In the genomic region with DNA sequence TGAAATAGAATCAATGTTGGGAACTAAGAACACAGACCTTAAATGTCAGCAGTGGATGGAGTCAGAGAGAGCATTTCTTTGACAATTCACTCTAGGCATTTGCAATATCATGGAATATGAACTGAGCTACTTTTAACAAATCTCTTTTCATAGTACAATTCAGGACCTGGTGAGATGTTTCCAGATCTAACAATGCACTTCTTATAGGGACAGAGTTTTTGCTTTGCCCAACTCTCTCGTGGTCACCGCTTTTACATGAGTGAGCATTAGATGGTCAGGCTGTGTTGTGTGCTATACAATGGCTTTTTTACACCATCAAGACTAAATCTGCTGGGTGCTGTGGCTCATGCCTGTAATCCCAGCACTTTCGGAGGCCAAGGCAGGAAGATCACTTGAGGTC, we compare ENCODE assay signal across 37 cellular contexts.
"Had no signal": no experiment of that assay in that cellular context is flagged by ENCODE, and none has a peak within 500 bp of the region (broad histone marks: within the 10 kb centered on the region; RNA-seq: fewer than 3 reads in every experiment).

No MANE protein-coding gene starts in this region.

- H3K27ac ChIP-seq: adrenal gland, ascending aorta, body of pancreas, brain microvascular endothelial cell, breast epithelium, cardiac muscle cell had no signal

- H3K27ac Mint-ChIP-seq: activated naive CD4-positive, alpha-beta T cell treated with anti-CD3 and anti-CD28 coated beads for 36 hours; activated naive CD4-positive, alpha-beta T cell treated with anti-CD3 and anti-CD28 coated beads, Interleukin-2, amount 10 ng/mL, durations not matched to agents 7 days and 5 days; activated naive CD4-positive, alpha-beta T cell treated with anti-CD3 and anti-CD28 coated beads, Interleukin-2, amount 50 U/mL, for 24 hours; activated naive CD4-positive, alpha-beta T cell treated with anti-CD3 and anti-CD28 coated beads, Interleukin-2, amount 50 U/mL, for 72 hours; activated naive CD8-positive, alpha-beta T cell; activated naive CD8-positive, alpha-beta T cell treated with anti-CD3 and anti-CD28 coated beads for 36 hours; activated naive CD8-positive, alpha-beta T cell treated with anti-CD3 and anti-CD28 coated beads, Interleukin-2, amount 10 ng/mL, durations not matched to agents 7 days and 5 days; activated naive CD8-positive, alpha-beta T cell treated with anti-CD3 and anti-CD28 coated beads, Interleukin-2, amount 50 U/mL, for 24 hours; activated T-cell treated with anti-CD3 and anti-CD28 coated beads, Interleukin-2, amount 50 U/mL, for 24 hours; activated T-cell treated with anti-CD3 and anti-CD28 coated beads, Interleukin-2, amount 50 U/mL, for 72 hours; activated T-helper 1 cell treated with anti-CD3 and anti-CD28 coated beads, Interleukin-12 subunit alpha, Interleukin-12 subunit beta, Interleukin-2, Interleukin-4 antibody, amounts not matched to agents 30 ng/mL and 10 ng/mL and 1 ng/mL, durations not matched to agents 14 hours and 24 hours and 36 hours; activated T-helper 17 cell treated with anti-CD3 and anti-CD28 coated beads, Interleukin-2, amount 50 U/mL, for 72 hours; activated T-helper 2 cell treated with anti-CD3 and anti-CD28 coated beads, Interferon-gamma antibody, Interleukin-2, Interleukin-4, amounts not matched to agents 10 μg/mL and 5 μg/mL and 100 μg/mL, durations not matched to agents 14 hours and 24 hours and 36 hours had no signal

- H3K4me3 ChIP-seq: adrenal gland, ascending aorta, body of pancreas, breast epithelium, cardiac muscle cell had no signal

- H3K4me1 ChIP-seq: adrenal gland, body of pancreas, breast epithelium had no signal

- DNase-seq: activated effector memory CD4-positive, alpha-beta T cell treated with anti-CD3 and anti-CD28 coated beads, Interleukin-2, amount 50 U/mL, for 16 hours; activated effector memory CD4-positive, alpha-beta T cell treated with Interleukin-2 at 50 U/mL for 16 hours; activated gamma-delta T cell; activated gamma-delta T cell treated with Interleukin-2 at 50 U/mL for 16 hours; activated naive CD4-positive, alpha-beta T cell; activated naive CD4-positive, alpha-beta T cell treated with anti-CD3 and anti-CD28 coated beads for 36 hours; activated naive CD4-positive, alpha-beta T cell treated with anti-CD3 and anti-CD28 coated beads, Interleukin-2, amount 10 ng/mL, durations not matched to agents 7 days and 5 days; activated naive CD4-positive, alpha-beta T cell treated with anti-CD3 and anti-CD28 coated beads, Interleukin-2, amount 50 U/mL, for 16 hours; activated naive CD4-positive, alpha-beta T cell treated with Interleukin-2 at 50 U/mL for 16 hours; activated naive CD8-positive, alpha-beta T cell treated with anti-CD3 and anti-CD28 coated beads for 36 hours; activated naive CD8-positive, alpha-beta T cell treated with anti-CD3 and anti-CD28 coated beads, Interleukin-2, amount 10 ng/mL, durations not matched to agents 7 days and 5 days; activated naive CD8-positive, alpha-beta T cell treated with anti-CD3 and anti-CD28 coated beads, Interleukin-2, amount 50 U/mL, for 24 hours; activated T-cell treated with anti-CD3 and anti-CD28 coated beads, Interleukin-2, amount 50 U/mL, for 24 hours; activated T-cell treated with anti-CD3 and anti-CD28 coated beads, Interleukin-2, amount 50 U/mL, for 4 hours; activated T-cell treated with anti-CD3 and anti-CD28 coated beads, Interleukin-2, amount 50 U/mL, for 48 hours; activated T-cell treated with anti-CD3 and anti-CD28 coated beads, Interleukin-2, amount 50 U/mL, for 72 hours; adrenal gland; amniotic stem cell; amygdala; anterior cingulate cortex; aorta; body of pancreas; brain microvascular endothelial cell; caudate nucleus; central memory CD4-positive, alpha-beta T cell; cerebellar nuclear complex had no signal

- ATAC-seq: activated naive CD4-positive, alpha-beta T cell treated with anti-CD3 and anti-CD28 coated beads, Interleukin-2, amount 50 U/mL, for 72 hours; activated naive CD8-positive, alpha-beta T cell treated with anti-CD3 and anti-CD28 coated beads, Interleukin-2, amount 50 U/mL, for 24 hours; activated T-cell treated with anti-CD3 and anti-CD28 coated beads, Interleukin-2, amount 50 U/mL, for 4 hours; activated T-cell treated with anti-CD3 and anti-CD28 coated beads, Interleukin-2, amount 50 U/mL, for 72 hours; activated T-helper 17 cell treated with anti-CD3 and anti-CD28 coated beads, Interleukin-2, amount 50 U/mL, for 72 hours; body of pancreas had no signal

- H3K4me3 Mint-ChIP-seq: activated naive CD4-positive, alpha-beta T cell treated with anti-CD3 and anti-CD28 coated beads for 36 hours; activated naive CD4-positive, alpha-beta T cell treated with anti-CD3 and anti-CD28 coated beads, Interleukin-2, amount 10 ng/mL, durations not matched to agents 7 days and 5 days; activated naive CD4-positive, alpha-beta T cell treated with anti-CD3 and anti-CD28 coated beads, Interleukin-2, amount 50 U/mL, for 24 hours; activated naive CD8-positive, alpha-beta T cell; activated naive CD8-positive, alpha-beta T cell treated with anti-CD3 and anti-CD28 coated beads for 36 hours; activated naive CD8-positive, alpha-beta T cell treated with anti-CD3 and anti-CD28 coated beads, Interleukin-2, amount 10 ng/mL, durations not matched to agents 7 days and 5 days; activated naive CD8-positive, alpha-beta T cell treated with anti-CD3 and anti-CD28 coated beads, Interleukin-2, amount 50 U/mL, for 24 hours; activated T-cell treated with anti-CD3 and anti-CD28 coated beads, Interleukin-2, amount 50 U/mL, for 24 hours; activated T-cell treated with anti-CD3 and anti-CD28 coated beads, Interleukin-2, amount 50 U/mL, for 4 hours; activated T-cell treated with anti-CD3 and anti-CD28 coated beads, Interleukin-2, amount 50 U/mL, for 72 hours; activated T-helper 1 cell treated with anti-CD3 and anti-CD28 coated beads, Interleukin-12 subunit alpha, Interleukin-12 subunit beta, Interleukin-2, Interleukin-4 antibody, amounts not matched to agents 30 ng/mL and 10 ng/mL and 1 ng/mL, durations not matched to agents 14 hours and 24 hours and 36 hours; activated T-helper 17 cell treated with anti-CD3 and anti-CD28 coated beads, Interleukin-2, amount 50 U/mL, for 72 hours; brain; central memory CD8-positive, alpha-beta T cell had no signal

- H3K36me3 ChIP-seq: adrenal gland, brain microvascular endothelial cell, breast epithelium, cardiac muscle cell had no signal

- H3K9me3 ChIP-seq: adrenal gland, ascending aorta, body of pancreas, breast epithelium had no signal

- H3K27me3 Mint-ChIP-seq: activated naive CD4-positive, alpha-beta T cell treated with anti-CD3 and anti-CD28 coated beads, Interleukin-2, amount 10 ng/mL, durations not matched to agents 7 days and 5 days; activated naive CD4-positive, alpha-beta T cell treated with anti-CD3 and anti-CD28 coated beads, Interleukin-2, amount 50 U/mL, for 24 hours; activated naive CD8-positive, alpha-beta T cell; activated naive CD8-positive, alpha-beta T cell treated with anti-CD3 and anti-CD28 coated beads for 36 hours; activated naive CD8-positive, alpha-beta T cell treated with anti-CD3 and anti-CD28 coated beads, Interleukin-2, amount 10 ng/mL, durations not matched to agents 7 days and 5 days; activated naive CD8-positive, alpha-beta T cell treated with anti-CD3 and anti-CD28 coated beads, Interleukin-2, amount 50 U/mL, for 24 hours; activated T-cell treated with anti-CD3 and anti-CD28 coated beads, Interleukin-2, amount 50 U/mL, for 24 hours; activated T-helper 17 cell treated with anti-CD3 and anti-CD28 coated beads, Interleukin-2, amount 50 U/mL, for 72 hours; brain; central memory CD8-positive, alpha-beta T cell had no signal

- H3K27me3 ChIP-seq: adrenal gland, ascending aorta, body of pancreas, brain microvascular endothelial cell, breast epithelium, cardiac muscle cell had no signal
